ENCODE assay signal across 40 cellular contexts in the genomic region with DNA sequence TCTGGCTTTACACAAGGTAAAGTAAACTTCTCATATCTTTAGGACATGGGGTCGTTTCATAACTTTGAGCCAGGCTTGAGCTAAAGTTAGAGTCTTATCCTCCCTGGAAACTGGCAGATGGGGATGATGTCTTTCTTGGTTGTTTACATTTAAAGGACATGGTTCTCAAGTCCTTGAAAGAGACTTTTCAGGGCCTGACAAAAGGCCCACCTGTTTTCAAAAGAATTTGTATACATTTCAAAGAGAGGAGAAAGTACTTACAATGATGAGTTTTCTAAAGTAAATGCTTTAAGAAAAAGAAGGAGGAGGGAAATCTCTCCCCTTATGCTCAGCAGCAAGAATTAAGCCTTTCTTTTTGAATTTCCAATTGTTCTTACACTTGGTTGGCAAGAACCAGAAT. TPM values are rescaled to one million over a fixed set of nuclear protein-coding genes. Genes with fewer than 3 reads are reported as not detected.
"Had no signal": no experiment of that assay in that cellular context is flagged by ENCODE, and none has a peak within 500 bp of the region (broad histone marks: within the 10 kb centered on the region; RNA-seq: fewer than 3 reads in every experiment).

No MANE protein-coding gene starts in this region.

- H2AFZ ChIP-seq: parathyroid adenoma had no signal

- ATAC-seq: activated CD4-positive, CD25-positive, alpha-beta regulatory T cell treated with anti-CD3 and anti-CD28 coated beads, Interleukin-2, amount 50 U/mL, for 24 hours; body of pancreas; naive thymus-derived CD4-positive, alpha-beta T cell; psoas muscle; stimulated activated naive B cell treated with anti-CD40 and anti-IgM and Interleukin-4, amounts not matched to agents 10 μg/mL and 1 μg/mL and 100 μg/mL, for 72 hours had no signal

- H3K9ac ChIP-seq: parathyroid adenoma had no signal

- H3K9me3 ChIP-seq: adrenal gland, body of pancreas, colonic mucosa, esophagus squamous epithelium, left ventricle myocardium inferior, psoas muscle, stomach, thyroid gland, upper lobe of left lung had no signal

- DNase-seq: activated CD4-positive, alpha-beta memory T cell treated with anti-CD3 and anti-CD28 coated beads for 36 hours; activated CD4-positive, alpha-beta T cell treated with anti-CD3 and anti-CD28 coated beads for 48 hours; activated CD8-positive, alpha-beta memory T cell treated with anti-CD3 and anti-CD28 coated beads, Interleukin-2, amount 50 U/mL, for 4 hours; activated effector memory CD4-positive, alpha-beta T cell treated with anti-CD3 and anti-CD28 coated beads, Interleukin-2, amount 50 U/mL, for 16 hours; activated naive CD4-positive, alpha-beta T cell treated with anti-CD3 and anti-CD28 coated beads for 36 hours; activated naive CD8-positive, alpha-beta T cell treated with anti-CD3 and anti-CD28 coated beads for 36 hours; activated T-cell treated with anti-CD3 and anti-CD28 coated beads, Interleukin-2, amount 50 U/mL, for 1 hour; adrenal gland; aorta; body of pancreas; cerebellar nuclear complex; colonic mucosa; effector CD8-positive, alpha-beta T cell; esophagus squamous epithelium; left ventricle myocardium inferior; midbrain; naive thymus-derived CD4-positive, alpha-beta T cell; occipital lobe; psoas muscle; stimulated activated CD4-positive, alpha-beta T cell treated with anti-CD3 and anti-CD28 coated beads, Interleukin-15, amount 100 ng/mL, for 24 hours; stimulated activated CD4-positive, alpha-beta T cell treated with anti-CD3 and anti-CD28 coated beads, Interleukin-2, amount 100 ng/mL, for 24 hours; stimulated activated naive B cell treated with anti-CD40 and anti-IgM and Interleukin-4, amounts not matched to agents 10 μg/mL and 1 μg/mL and 100 μg/mL, for 72 hours; stomach; T-helper 9 cell; thyroid gland; upper lobe of left lung had no signal

- H3K4me1 ChIP-seq: adrenal gland, body of pancreas, colonic mucosa, esophagus squamous epithelium, parathyroid adenoma, stomach, thyroid gland, upper lobe of left lung had no signal

- FAIRE-seq: endometrium, frontal cortex, TTC549 had no signal

- H3K4me2 ChIP-seq: smooth muscle cell had no signal

- H3K27me3 ChIP-seq: adrenal gland, body of pancreas, cardiac muscle cell, colonic mucosa, esophagus squamous epithelium, stomach, thyroid gland, upper lobe of left lung had no signal

- H3K36me3 ChIP-seq: adrenal gland, cardiac muscle cell, colonic mucosa, esophagus squamous epithelium, left ventricle myocardium inferior, stomach, thyroid gland, upper lobe of left lung had no signal

- H3K79me2 ChIP-seq: parathyroid adenoma had no signal

- H3K4me3 ChIP-seq: adrenal gland, body of pancreas, cardiac muscle cell, colonic mucosa, esophagus squamous epithelium, left ventricle myocardium inferior, psoas muscle, smooth muscle cell, stomach, thyroid gland, upper lobe of left lung had no signal

- H3K27ac ChIP-seq: adrenal gland, body of pancreas, cardiac muscle cell, colonic mucosa, epithelial cell of prostate, esophagus squamous epithelium, left ventricle myocardium inferior, parathyroid adenoma, psoas muscle, stomach, thyroid gland, upper lobe of left lung, VCaP had no signal

RNA-seq across cellular contexts. Expression of gene TINAG, which starts 45.7 kb away (rescaled TPM):
- total RNA-seq: activated CD4-positive, alpha-beta memory T cell treated with anti-CD3 and anti-CD28 coated beads for 36 hours; activated CD8-positive, alpha-beta memory T cell treated with anti-CD3 and anti-CD28 coated beads for 36 hours; activated naive CD4-positive, alpha-beta T cell treated with anti-CD3 and anti-CD28 coated beads for 36 hours; activated naive CD8-positive, alpha-beta T cell treated with anti-CD3 and anti-CD28 coated beads for 36 hours; activated T-helper 1 cell treated with anti-CD3 and anti-CD28 coated beads, Interleukin-12 subunit alpha, Interleukin-12 subunit beta, Interleukin-2, Interleukin-4 antibody, amounts not matched to agents 30 ng/mL and 10 ng/mL and 1 ng/mL, durations not matched to agents 14 hours and 24 hours and 36 hours; adrenal gland; aorta; cardiac muscle cell; dermis microvascular lymphatic vessel endothelial cell; esophagus squamous epithelium; lung microvascular endothelial cell; naive thymus-derived CD4-positive, alpha-beta T cell; neural crest cell; smooth muscle cell; thyroid gland; upper lobe of left lung had no signal
- polyA plus RNA-seq: adrenal gland; cardiac muscle cell; naive thymus-derived CD4-positive, alpha-beta T cell; smooth muscle cell; stomach had no signal
